Comparison of ENCODE assay signal across 18 cellular contexts in the genomic region with DNA sequence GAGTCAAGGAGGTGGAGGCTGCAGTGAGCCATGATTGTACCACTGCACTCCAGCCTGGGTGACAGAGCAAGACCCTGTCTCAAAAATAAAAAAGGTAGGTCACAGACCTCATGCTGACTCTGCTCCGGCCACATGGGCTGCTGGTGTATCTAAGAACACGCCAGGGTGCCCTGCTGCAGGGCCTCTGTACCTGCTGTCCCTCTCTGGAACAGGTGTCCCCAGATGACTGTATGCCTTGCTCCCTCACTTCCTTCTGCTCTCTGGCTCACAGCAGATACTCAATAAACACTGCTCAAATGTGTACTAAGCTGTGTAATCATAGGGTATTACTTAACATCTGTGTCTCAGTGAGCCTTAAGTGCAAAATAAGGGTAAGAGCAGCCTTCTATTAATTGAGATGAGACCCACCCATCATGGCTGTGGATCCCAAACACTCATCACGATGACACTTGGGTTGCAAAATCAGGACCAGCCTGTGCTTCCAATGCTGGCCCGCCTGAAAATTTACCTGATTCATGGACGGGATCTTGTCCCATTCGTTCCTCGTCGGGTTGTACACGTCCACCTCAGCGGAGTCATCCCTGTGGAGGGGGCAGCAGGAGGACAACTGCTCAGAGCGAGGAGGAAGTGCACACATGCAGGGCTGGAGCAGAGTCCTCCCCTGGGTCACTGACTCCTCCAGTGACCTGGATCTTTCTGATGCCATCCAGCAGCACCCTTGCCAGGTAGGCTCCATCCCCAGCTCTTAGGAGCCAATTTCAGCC. TPM values are rescaled to one million over a fixed set of nuclear protein-coding genes. Genes with fewer than 3 reads are reported as not detected.
"Had no signal": no experiment of that assay in that cellular context is flagged by ENCODE, and none has a peak within 500 bp of the region (broad histone marks: within the 10 kb centered on the region; RNA-seq: fewer than 3 reads in every experiment).

No MANE protein-coding gene starts in this region.

- H3K4me3 ChIP-seq: SJSA1, suprapubic skin, upper lobe of right lung had no signal

- H3K27ac Mint-ChIP-seq: activated naive CD8-positive, alpha-beta T cell treated with anti-CD3 and anti-CD28 coated beads, Interleukin-2, amount 50 U/mL, for 24 hours had no signal

- H3K9me3 Mint-ChIP-seq: activated naive CD8-positive, alpha-beta T cell treated with anti-CD3 and anti-CD28 coated beads, Interleukin-2, amount 50 U/mL, for 24 hours; naive thymus-derived CD4-positive, alpha-beta T cell had no signal

- H3K27me3 ChIP-seq: SJSA1, suprapubic skin, upper lobe of right lung had no signal

- H3K4me3 Mint-ChIP-seq: activated naive CD8-positive, alpha-beta T cell treated with anti-CD3 and anti-CD28 coated beads, Interleukin-2, amount 50 U/mL, for 24 hours had no signal

- ATAC-seq: activated naive CD8-positive, alpha-beta T cell treated with anti-CD3 and anti-CD28 coated beads, Interleukin-2, amount 50 U/mL, for 24 hours; naive thymus-derived CD4-positive, alpha-beta T cell; upper lobe of right lung had no signal

- DNase-seq: activated CD4-positive, alpha-beta T cell treated with anti-CD3 and anti-CD28 coated beads for 1 hour; activated CD8-positive, alpha-beta memory T cell treated with anti-CD3 and anti-CD28 coated beads for 24 hours; activated effector memory CD4-positive, alpha-beta T cell treated with anti-CD3 and anti-CD28 coated beads, Interleukin-2, amount 50 U/mL, for 16 hours; activated naive CD8-positive, alpha-beta T cell treated with anti-CD3 and anti-CD28 coated beads, Interleukin-2, amount 50 U/mL, for 24 hours; hypothalamus; kidney glomerular epithelial cell; naive thymus-derived CD4-positive, alpha-beta T cell; occipital lobe; stimulated activated CD4-positive, alpha-beta T cell treated with anti-CD3 and anti-CD28 coated beads, Interleukin-12 subunit alpha, Interleukin-12 subunit beta, amount 100 ng/mL, for 4 hours; stimulated activated naive CD4-positive, alpha-beta T cell; SW 1271; T-helper 9 cell; upper lobe of right lung had no signal

- H3K27me3 Mint-ChIP-seq: activated naive CD8-positive, alpha-beta T cell treated with anti-CD3 and anti-CD28 coated beads, Interleukin-2, amount 50 U/mL, for 24 hours; naive thymus-derived CD4-positive, alpha-beta T cell had no signal

RNA-seq across cellular contexts. Expression of gene TAS1R1, which starts 40.1 kb away (rescaled TPM):
- total RNA-seq: cardiac septum; epithelial cell of proximal tubule; lung microvascular endothelial cell; naive thymus-derived CD4-positive, alpha-beta T cell; occipital lobe; SJSA1; upper lobe of right lung had no signal
